10 cellular contexts compared by ENCODE assay signal in genomic region chr19:49820125-49820524, GRCh38. TPM values are rescaled to one million over a fixed set of nuclear protein-coding genes. Genes with fewer than 3 reads are reported as not detected.
DNase-seq lines count a peak whose midpoint lies in the region; ATAC-seq and TF ChIP-seq lines count a peak whose summit lies in the region.
"Had no signal": no experiment of that assay in that cellular context is flagged by ENCODE, and none has a peak within 500 bp of the region (broad histone marks: within the 10 kb centered on the region; RNA-seq: fewer than 3 reads in every experiment).

No MANE protein-coding gene starts in this region.

- peaks cover 27% of the 10 kb centered on the region for H3K4me1 ChIP-seq in testis

- no peaks in the 10 kb centered on the region for H3K36me3 ChIP-seq in testis (ENCODE audit: low read depth, missing control alignments)

- H3K4me3 ChIP-seq in fibroblast of the aortic adventitia (ENCODE audit: low read depth, low read length) (peak overlapping the region; percentile 6), testis (peak overlapping the region in 1 of 2 donors; percentile 78)

- H3K27me3 Mint-ChIP-seq in activated naive CD8-positive, alpha-beta T cell = no peaks in the 10 kb centered on the region
- H3K27me3 Mint-ChIP-seq in activated naive CD8-positive, alpha-beta T cell treated with anti-CD3 and anti-CD28 coated beads for 36 hours = no peaks in the 10 kb centered on the region

- H3K9me3 ChIP-seq in testis = no peaks in the 10 kb centered on the region

- no peak for DNase-seq in activated naive CD8-positive, alpha-beta T cell treated with anti-CD3 and anti-CD28 coated beads for 36 hours
- DNase-seq in NCI-H345 (lab: John Stamatoyannopoulos, UW) (peak; percentile 83), fibroblast of the aortic adventitia (ENCODE audit: low read depth) (peak; percentile 29), testis (peak; percentile 86)
- DNase-seq in activated naive CD4-positive, alpha-beta T cell treated with anti-CD3 and anti-CD28 coated beads, Interleukin-2, amount 50 U/mL, for 16 hours = no peak
- no peak for DNase-seq in activated T-cell treated with anti-CD3 and anti-CD28 coated beads, Interleukin-2, amount 50 U/mL, for 1 hour
- DNase-seq: Karpas-422, kidney had no signal

- H3K4me3 Mint-ChIP-seq in activated naive CD8-positive, alpha-beta T cell = peak overlapping the region; percentile 97
- H3K4me3 Mint-ChIP-seq in activated naive CD8-positive, alpha-beta T cell treated with anti-CD3 and anti-CD28 coated beads for 36 hours = no peak overlapping the region

- no peak for TF ChIP-seq POLR2A in testis (IDR thresholded peaks at IDR 0.05)

- intact Hi-C loops in testis (cut with DNase I; ENCODE audit: low total_unique reads) = no loop called here

- H3K27ac ChIP-seq in testis = no peak overlapping the region

- no peaks in the 10 kb centered on the region for H3K27me3 ChIP-seq in testis

- peaks cover 22% of the 10 kb centered on the region for H3K4me1 Mint-ChIP-seq in activated naive CD8-positive, alpha-beta T cell (ENCODE audit: low read depth)
- peaks cover 21% of the 10 kb centered on the region for H3K4me1 Mint-ChIP-seq in activated naive CD8-positive, alpha-beta T cell treated with anti-CD3 and anti-CD28 coated beads for 36 hours

- H3K9me3 Mint-ChIP-seq in activated naive CD8-positive, alpha-beta T cell (ENCODE audit: low read depth) = no peaks in the 10 kb centered on the region
- no peaks in the 10 kb centered on the region for H3K9me3 Mint-ChIP-seq in activated naive CD8-positive, alpha-beta T cell treated with anti-CD3 and anti-CD28 coated beads for 36 hours

- TF ChIP-seq CTCF in fibroblast of the aortic adventitia (IDR thresholded peaks at IDR 0.05; ENCODE audit: insufficient read depth, low read length) = no peak
- no peak for TF ChIP-seq CTCF in testis (IDR thresholded peaks at IDR 0.05)

- 44 to 53% methylated on average over 10 of the region's 10 CpGs for WGBS in testis, 2 donors

- peaks cover 2% of the 10 kb centered on the region for H3K36me3 Mint-ChIP-seq in activated naive CD8-positive, alpha-beta T cell
- no peaks in the 10 kb centered on the region for H3K36me3 Mint-ChIP-seq in activated naive CD8-positive, alpha-beta T cell treated with anti-CD3 and anti-CD28 coated beads for 36 hours

- no peak for ATAC-seq in HG02884 (IDR thresholded peaks at IDR 0.05; ENCODE audit: unreplicated experiment)

- H3K27ac Mint-ChIP-seq in activated naive CD8-positive, alpha-beta T cell = no peak overlapping the region
- no peak overlapping the region for H3K27ac Mint-ChIP-seq in activated naive CD8-positive, alpha-beta T cell treated with anti-CD3 and anti-CD28 coated beads for 36 hours

RNA-seq across cellular contexts. Expression of gene MED25, which starts 2.0 kb away (rescaled TPM):
- 10 to 100 TPM; 41.6 to 44.8 TPM for total RNA-seq in activated naive CD8-positive, alpha-beta T cell treated with anti-CD3 and anti-CD28 coated beads for 36 hours
- total RNA-seq in fibroblast of the aortic adventitia (ENCODE audit: low replicate concordance) = 19.4 and 21.7 TPM in 2 replicates
- total RNA-seq in testis = 100 to 1,000 TPM; 244 to 246 TPM
- 156 TPM for polyA plus RNA-seq in testis (ENCODE audit: insufficient read depth, low read depth, low replicate concordance)

RNA-seq across cellular contexts. Expression of gene FUZ, which starts 7.0 kb away (rescaled TPM):
- 10 to 100 TPM; 28.7 to 30.9 TPM for total RNA-seq in activated naive CD8-positive, alpha-beta T cell treated with anti-CD3 and anti-CD28 coated beads for 36 hours
- total RNA-seq in fibroblast of the aortic adventitia (ENCODE audit: low replicate concordance) (23.5 and 27.5 TPM in 2 replicates), testis (100 to 1,000 TPM in 1 of 2 donors, 10 to 100 TPM in 1; 56.0 to 101 TPM)
- 98.0 TPM for polyA plus RNA-seq in testis (ENCODE audit: insufficient read depth, low read depth, low replicate concordance)

RNA-seq across cellular contexts. Expression of gene PTOV1, which starts 30.8 kb away (rescaled TPM):
- 10 to 100 TPM; 73.9 to 76.4 TPM for total RNA-seq in activated naive CD8-positive, alpha-beta T cell treated with anti-CD3 and anti-CD28 coated beads for 36 hours
- 46.2 and 51.2 TPM in 2 replicates for total RNA-seq in fibroblast of the aortic adventitia (ENCODE audit: low replicate concordance)
- total RNA-seq in testis = 100 to 1,000 TPM; 257 to 260 TPM
- polyA plus RNA-seq in testis (ENCODE audit: insufficient read depth, low read depth, low replicate concordance) = 235 TPM

RNA-seq across cellular contexts. Expression of gene PNKP, which starts 47.3 kb away (rescaled TPM):
- total RNA-seq in activated naive CD8-positive, alpha-beta T cell treated with anti-CD3 and anti-CD28 coated beads for 36 hours = 100 to 1,000 TPM in 1 of 2 experiments, 10 to 100 TPM in 1; 78.9 to 143 TPM
- total RNA-seq in fibroblast of the aortic adventitia (ENCODE audit: low replicate concordance) = 42.3 and 58.3 TPM in 2 replicates
- total RNA-seq in testis = 100 to 1,000 TPM; 110 to 125 TPM
- polyA plus RNA-seq in testis (ENCODE audit: insufficient read depth, low read depth, low replicate concordance) = 45.5 TPM

RNA-seq across cellular contexts. Expression of gene AP2A1, which starts 53.3 kb away (rescaled TPM):
- total RNA-seq in activated naive CD8-positive, alpha-beta T cell treated with anti-CD3 and anti-CD28 coated beads for 36 hours = 10 to 100 TPM; 83.0 to 83.2 TPM
- total RNA-seq in fibroblast of the aortic adventitia (ENCODE audit: low replicate concordance) (85.6 and 115 TPM in 2 replicates), testis (100 to 1,000 TPM; 301 to 358 TPM)
- polyA plus RNA-seq in testis (ENCODE audit: insufficient read depth, low read depth, low replicate concordance) = 226 TPM

Comparison
In these comparisons a context has a peak if more than half of its experiments do, and no peak if none do; other contexts are left out.
1. DNase-seq: peak in NCI-H345 (single experiment), fibroblast of the aortic adventitia (single experiment) and testis (single experiment); none in activated naive CD8-positive, alpha-beta T cell treated with anti-CD3 and anti-CD28 coated beads for 36 hours (single experiment), activated naive CD4-positive, alpha-beta T cell treated with anti-CD3 and anti-CD28 coated beads, Interleukin-2, amount 50 U/mL, for 16 hours (single experiment) and activated T-cell treated with anti-CD3 and anti-CD28 coated beads, Interleukin-2, amount 50 U/mL, for 1 hour (single experiment).
2. RNA of gene MED25, which starts 2.0 kb away (total RNA-seq): 244 to 246 TPM in testis; 41.6 to 44.8 TPM in activated naive CD8-positive, alpha-beta T cell treated with anti-CD3 and anti-CD28 coated beads for 36 hours and 19.4 to 21.7 TPM in fibroblast of the aortic adventitia; every median in the first group is over 4 times any median in the second.